Comparison of ENCODE assay signal across 8 cellular contexts in genomic region chr18:55343396-55344073, GRCh38.
DNase-seq lines count a peak whose midpoint lies in the region; ATAC-seq and TF ChIP-seq lines count a peak whose summit lies in the region.

No MANE protein-coding gene starts in this region.

- H3K36me3 Mint-ChIP-seq in type B pancreatic cell = no peaks in the 10 kb centered on the region

- no peak overlapping the region for H3K4me3 Mint-ChIP-seq in type B pancreatic cell

- TF ChIP-seq CTCF in cardiac muscle cell (IDR thresholded peaks at IDR 0.05; ENCODE audit: low read depth, low read length) = peak; percentile 63
- TF ChIP-seq CTCF in type B pancreatic cell (conservative IDR thresholded peaks at IDR 0.05) = peak; percentile 77

- H3K27me3 ChIP-seq in cardiac muscle cell = no peaks in the 10 kb centered on the region

- no peaks in the 10 kb centered on the region for H3K27me3 Mint-ChIP-seq in type B pancreatic cell

- H3K4me1 Mint-ChIP-seq in type B pancreatic cell (ENCODE audit: unreplicated experiment) = peaks cover 45% of the 10 kb centered on the region

- H3K4me1 ChIP-seq in cardiac muscle cell (ENCODE audit: low read depth) = peaks cover 26% of the 10 kb centered on the region

- ATAC-seq in HG03103 (IDR thresholded peaks at IDR 0.05; ENCODE audit: low read depth, unreplicated experiment) = peak; percentile 66
- ATAC-seq in GM18520 (IDR thresholded peaks at IDR 0.05; ENCODE audit: unreplicated experiment) = no peak

- DNase-seq in NCI-H2171 treated with DMSO at 0.1 percent for 48 hours (lab: John Stamatoyannopoulos, UW) (peak; percentile 64), NCI-H2171 (lab: John Stamatoyannopoulos, UW) (no peak), RPMI8226 (peak; percentile 30), cardiac muscle cell (ENCODE audit: low read depth in 1 of 2, low spot score in 1 of 2) (peak; percentile 27 to 54), type B pancreatic cell (ENCODE audit: extremely low spot score, unreplicated experiment) (no peak), HT-29 (ENCODE audit: low spot score) (no peak)

- H3K27ac ChIP-seq in cardiac muscle cell = no peak overlapping the region

- no peak overlapping the region for H3K27ac Mint-ChIP-seq in type B pancreatic cell

- no peaks in the 10 kb centered on the region for H3K36me3 ChIP-seq in cardiac muscle cell

- H3K9me3 Mint-ChIP-seq in type B pancreatic cell = no peaks in the 10 kb centered on the region

- no peaks in the 10 kb centered on the region for H3K9me3 ChIP-seq in cardiac muscle cell (ENCODE audit: low read depth)

- no peak overlapping the region for H3K4me3 ChIP-seq in cardiac muscle cell

Comparison
In these comparisons a context has a peak if more than half of its experiments do, and no peak if none do; other contexts are left out.
1. DNase-seq: peak in NCI-H2171 treated with DMSO at 0.1 percent for 48 hours (single experiment), RPMI8226 (single experiment) and cardiac muscle cell (2 of 2); none in NCI-H2171 (single experiment), type B pancreatic cell (single experiment) and HT-29 (single experiment).